3 cellular contexts compared by ENCODE assay signal in the genomic region with DNA sequence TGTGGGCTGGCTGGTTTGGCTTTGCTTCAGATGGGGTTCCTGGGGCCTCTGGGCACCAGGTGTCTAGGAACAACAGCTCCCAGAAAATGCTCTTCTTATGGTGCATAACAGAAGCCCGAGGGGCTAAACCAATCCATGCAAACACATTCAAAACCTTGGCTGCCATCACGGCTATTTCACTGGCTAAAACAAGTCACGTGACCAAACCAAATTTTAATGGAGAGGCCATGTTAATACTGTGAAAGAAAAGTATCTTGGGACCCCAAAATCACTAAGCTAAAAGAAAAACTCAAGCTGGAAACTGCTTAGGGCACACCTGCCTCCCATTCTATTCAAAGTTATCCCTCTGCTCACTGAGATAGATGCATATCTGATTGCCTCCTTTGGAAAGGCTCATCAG.
TF ChIP-seq lines count a peak whose summit lies in the region.

No MANE protein-coding gene starts in this region.

TF ChIP-seq in A549, 52 proteins besides CTCF, POLR2A, EP300 and RAD21:
- TF ChIP-seq, protein P1, sequence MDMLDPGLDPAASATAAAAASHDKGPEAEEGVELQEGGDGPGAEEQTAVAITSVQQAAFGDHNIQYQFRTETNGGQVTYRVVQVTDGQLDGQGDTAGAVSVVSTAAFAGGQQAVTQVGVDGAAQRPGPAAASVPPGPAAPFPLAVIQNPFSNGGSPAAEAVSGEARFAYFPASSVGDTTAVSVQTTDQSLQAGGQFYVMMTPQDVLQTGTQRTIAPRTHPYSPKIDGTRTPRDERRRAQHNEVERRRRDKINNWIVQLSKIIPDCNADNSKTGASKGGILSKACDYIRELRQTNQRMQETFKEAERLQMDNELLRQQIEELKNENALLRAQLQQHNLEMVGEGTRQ (IDR thresholded peaks at IDR 0.05), result peak; percentile 53; the same call in 1 of the 2 replicates
- no peak for TF ChIP-seq EHMT2 (IDR thresholded peaks at IDR 0.05; ENCODE audit: low read depth)
TF ChIP-seq in A549: peak in this region for 1.

TF ChIP-seq in IMR-90, 13 proteins besides CTCF, POLR2A, EP300 and RAD21:
- TF ChIP-seq CHD1 (IDR thresholded peaks at IDR 0.05; ENCODE audit: low read depth, low read length), result no peak
- TF ChIP-seq, protein P1 (IDR thresholded peaks at IDR 0.05; ENCODE audit: low read depth, low read length), result peak; percentile 29; the same call in 1 of the 2 replicates
TF ChIP-seq in IMR-90: peak in this region for 1.

TF ChIP-seq in K562, 482 proteins besides CTCF, POLR2A, EP300 and RAD21:
- TF ChIP-seq RAD51 (IDR thresholded peaks at IDR 0.05; ENCODE audit: borderline replicate concordance, low read depth) (peak; percentile 82), ETS2 (tag; IDR thresholded peaks at IDR 0.05; ENCODE audit: borderline replicate concordance, poor library complexity, severe bottlenecking) (no peak), ZNF764 (CRISPR knock-in tag; IDR thresholded peaks at IDR 0.05; ENCODE audit: low read depth) (no peak), SMARCB1 (IDR thresholded peaks at IDR 0.05; ENCODE audit: insufficient read length, low read depth) (no peak), RFX5 (IDR thresholded peaks at IDR 0.05; ENCODE audit: low read depth, low read length) (no peak), TOE1 (IDR thresholded peaks at IDR 0.05; ENCODE audit: borderline replicate concordance) (peak; percentile 50; the same call in 1 of the 2 replicates), TOE1 (CRISPR knock-in tag; IDR thresholded peaks at IDR 0.05; ENCODE audit: borderline replicate concordance, low read depth) (no peak), ZNF79 (CRISPR knock-in tag; IDR thresholded peaks at IDR 0.05; ENCODE audit: low read depth) (no peak), CBFA2T2 (conservative IDR thresholded peaks at IDR 0.05) (peak; percentile 40), NFYB (IDR thresholded peaks at IDR 0.05; ENCODE audit: extremely low read depth, insufficient read length) (peak; percentile 36)
- TF ChIP-seq, protein P2, sequence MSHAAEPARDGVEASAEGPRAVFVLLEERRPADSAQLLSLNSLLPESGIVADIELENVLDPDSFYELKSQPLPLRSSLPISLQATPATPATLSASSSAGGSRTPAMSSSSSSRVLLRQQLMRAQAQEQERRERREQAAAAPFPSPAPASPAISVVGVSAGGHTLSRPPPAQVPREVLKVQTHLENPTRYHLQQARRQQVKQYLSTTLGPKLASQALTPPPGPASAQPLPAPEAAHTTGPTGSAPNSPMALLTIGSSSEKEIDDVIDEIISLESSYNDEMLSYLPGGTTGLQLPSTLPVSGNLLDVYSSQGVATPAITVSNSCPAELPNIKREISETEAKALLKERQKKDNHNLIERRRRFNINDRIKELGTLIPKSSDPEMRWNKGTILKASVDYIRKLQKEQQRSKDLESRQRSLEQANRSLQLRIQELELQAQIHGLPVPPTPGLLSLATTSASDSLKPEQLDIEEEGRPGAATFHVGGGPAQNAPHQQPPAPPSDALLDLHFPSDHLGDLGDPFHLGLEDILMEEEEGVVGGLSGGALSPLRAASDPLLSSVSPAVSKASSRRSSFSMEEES (CRISPR knock-in tag; IDR thresholded peaks at IDR 0.05), result peak; percentile 88
